In genomic region chr7:159123793-159124192, GRCh38 we compare ENCODE assay signal across 3 cellular contexts. TPM values are rescaled to one million over a fixed set of nuclear protein-coding genes. Genes with fewer than 3 reads are reported as not detected.
"Had no signal": no experiment of that assay in that cellular context is flagged by ENCODE, and none has a peak within 500 bp of the region (broad histone marks: within the 10 kb centered on the region; RNA-seq: fewer than 3 reads in every experiment).

No MANE protein-coding gene starts in this region.

RNA-seq across cellular contexts. Expression of gene VIPR2, which starts 20.9 kb away (rescaled TPM):
- polyA plus RNA-seq: keratinocyte; mammary epithelial cell; naive thymus-derived CD4-positive, alpha-beta T cell had no signal
